Comparison of ENCODE assay signal across 1 cellular context in the genomic region with DNA sequence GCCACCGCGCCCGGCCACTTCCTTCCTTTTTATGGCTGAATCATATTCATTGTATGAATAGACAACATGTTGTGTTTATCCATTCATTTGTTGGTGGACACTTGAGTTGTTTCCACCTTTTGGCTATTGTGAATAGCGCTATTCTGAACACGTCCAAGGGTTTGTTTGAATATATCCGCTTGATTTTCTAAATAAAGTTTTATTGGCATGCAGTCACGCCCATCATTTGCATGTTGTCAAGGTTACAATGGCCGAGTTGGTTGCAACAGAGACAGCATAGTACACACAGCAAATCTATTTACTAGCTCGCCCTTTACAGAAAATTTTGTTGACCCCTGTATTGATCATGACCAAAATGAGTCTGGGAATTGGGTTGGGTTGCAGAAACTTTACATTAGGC.
TF ChIP-seq lines count a peak whose summit lies in the region.

No MANE protein-coding gene starts in this region.

TF ChIP-seq in GM12878, 131 proteins besides CTCF, POLR2A, EP300 and RAD21 (continued from another document):
- TF ChIP-seq, protein P1, sequence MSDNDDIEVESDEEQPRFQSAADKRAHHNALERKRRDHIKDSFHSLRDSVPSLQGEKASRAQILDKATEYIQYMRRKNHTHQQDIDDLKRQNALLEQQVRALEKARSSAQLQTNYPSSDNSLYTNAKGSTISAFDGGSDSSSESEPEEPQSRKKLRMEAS (IDR thresholded peaks at IDR 0.05; ENCODE audit: low read depth, low read length), result no peak
